In genomic region chr3:151228291-151229125, GRCh38 we compare ENCODE assay signal across 8 cellular contexts. TPM values are rescaled to one million over a fixed set of nuclear protein-coding genes. Genes with fewer than 3 reads are reported as not detected.
DNase-seq lines count a peak whose midpoint lies in the region; ATAC-seq and TF ChIP-seq lines count a peak whose summit lies in the region.

No MANE protein-coding gene starts in this region.

- peak overlapping the region; percentile 85 to 99 (median 90) for H3K27ac Mint-ChIP-seq in naive B cell

- H3K9ac ChIP-seq in HUES6 (ENCODE audit: low read length): no peak overlapping the region

- H3K27ac ChIP-seq in HUES6 (ENCODE audit: low read depth, low read length): peak overlapping the region; percentile 39; the same call in 1 of the 2 replicates
- H3K27ac ChIP-seq in caudate nucleus (ENCODE audit: low read depth, low read length): peak overlapping the region; percentile 80
- H3K27ac ChIP-seq in tibial artery: no peak overlapping the region

- H3K27me3 ChIP-seq in HUES6 (ENCODE audit: control insufficient read depth, insufficient read depth, low read length) (no peaks in the 10 kb centered on the region), tibial artery (no peaks in the 10 kb centered on the region)

- peak overlapping the region in 6 of 8 donors; percentile 28 to 78 (median 54) for H3K4me3 Mint-ChIP-seq in naive B cell

- intact Hi-C loops in tibial artery (cut with DNase I; ENCODE audit: low total_unique reads): loop anchor here (5.0 kb wide), 1 partner anchor 54 kb away; no protein-coding TSS in a partner anchor

- no peaks in the 10 kb centered on the region for H3K36me3 ChIP-seq in HUES6 (ENCODE audit: control insufficient read depth, insufficient read depth, low read length)
- H3K36me3 ChIP-seq in tibial artery: no peaks in the 10 kb centered on the region

- H3K9me3 ChIP-seq in HUES6 (ENCODE audit: control insufficient read depth, insufficient read depth, low read depth, low read length) (no peaks in the 10 kb centered on the region), tibial artery (no peaks in the 10 kb centered on the region)

- no peak for TF ChIP-seq CTCF in tibial artery (IDR thresholded peaks at IDR 0.05)

- H3K9me3 Mint-ChIP-seq in naive B cell: peaks cover 0 to 3% (median 0%) of the 10 kb centered on the region in 7 donors

- H3K36me3 Mint-ChIP-seq in naive B cell: peaks cover under 1 to 3% of the 10 kb centered on the region in 2 donors

- no peaks in the 10 kb centered on the region for H3K27me3 Mint-ChIP-seq in naive B cell

- DNase-seq in GM04503 (ENCODE audit: low read depth) (peak; percentile 61), caudate nucleus (lab: John Stamatoyannopoulos, UW) (peak in 22 of 61 donors; percentile 1 to 69 (median 20)), naive B cell (no peak), tibial artery (no peak), AML-193 (lab: John Stamatoyannopoulos, UW) (no peak)
- no peak for DNase-seq in stimulated activated CD4-positive, alpha-beta T cell treated with anti-CD3 and anti-CD28 coated beads, Interleukin-1b, Interleukin-23, amount 100 ng/mL, for 48 hours

- H3K4me1 Mint-ChIP-seq in naive B cell: peaks cover 45 to 56% (median 47%) of the 10 kb centered on the region in 3 donors

- H3K4me3 ChIP-seq in HUES6 (ENCODE audit: low read depth, low read length) (no peak overlapping the region), tibial artery (no peak overlapping the region)

- ATAC-seq in naive B cell (ENCODE audit: low read depth in 2 of 2) (no peak), HG03159 (IDR thresholded peaks at IDR 0.05; ENCODE audit: unreplicated experiment) (no peak)

- H3K4me1 ChIP-seq in HUES6 (ENCODE audit: control insufficient read depth, insufficient read depth, low read length) (peaks cover 19% of the 10 kb centered on the region), tibial artery (peaks cover 0 to 14% (median 5%) of the 10 kb centered on the region in 4 donors)

RNA-seq across cellular contexts. Expression of gene GPR171, which starts 25.5 kb away (rescaled TPM):
- polyA plus RNA-seq in naive B cell (ENCODE audit: low read depth in 6 of 6): 1 to 10 TPM in 4 of 6 donors, under 1 TPM in 2; 0.62 to 4.7 (median 1.7) TPM

RNA-seq across cellular contexts. Expression of gene P2RY14, which starts 49.8 kb away (rescaled TPM):
- polyA plus RNA-seq in naive B cell (ENCODE audit: low read depth in 6 of 6): 10 to 100 TPM; 35.9 to 74.9 (median 53.4) TPM

Comparison
In these comparisons a context has a peak if more than half of its experiments do, and no peak if none do; other contexts are left out.
1. H3K27ac ChIP-seq: peak in HUES6 (single experiment) and caudate nucleus (single experiment); none in tibial artery (0 of 2).